30 cellular contexts compared by ENCODE assay signal in the genomic region with DNA sequence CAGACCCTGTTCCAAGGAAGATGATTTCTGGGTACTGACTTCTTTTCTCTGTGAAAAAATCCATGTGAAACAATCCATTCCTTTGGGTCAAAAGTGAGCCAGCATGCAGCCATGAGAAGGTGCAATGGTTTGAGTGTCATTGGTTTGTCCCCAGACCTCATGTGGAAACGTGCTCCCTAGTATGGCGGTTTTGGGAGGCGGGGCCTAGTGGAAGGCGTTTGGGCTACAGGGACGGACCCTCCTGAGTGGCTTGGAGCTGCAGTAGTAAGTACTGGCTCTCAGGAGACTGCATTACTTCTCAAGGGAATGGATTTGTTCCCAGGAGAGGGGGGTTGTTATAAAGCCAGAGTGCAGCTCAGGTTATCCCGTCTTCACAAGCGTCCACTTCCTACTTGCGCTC.
"Had no signal": no experiment of that assay in that cellular context is flagged by ENCODE, and none has a peak within 500 bp of the region (broad histone marks: within the 10 kb centered on the region; RNA-seq: fewer than 3 reads in every experiment).

No MANE protein-coding gene starts in this region.

- H3K27ac Mint-ChIP-seq: naive thymus-derived CD8-positive, alpha-beta T cell; natural killer cell treated with Interleukin-12 subunit alpha and Interleukin-12 subunit beta and Interleukin-15 and Interleukin-18, amount 100 ng/mL, for 72 hours; nephron progenitor cell; progenitor cell of endocrine pancreas; stimulated activated effector memory CD8-positive, alpha-beta T cell treated with anti-CD3 and anti-CD28 coated beads, Interleukin-12 subunit alpha, Interleukin-12 subunit beta, amount 100 ng/mL, for 72 hours; stimulated activated naive B cell treated with anti-CD40 and anti-IgM and Interleukin-4, amounts not matched to agents 10 μg/mL and 1 μg/mL and 100 μg/mL, for 72 hours; stimulated activated naive CD8-positive, alpha-beta T cell treated with anti-CD3 and anti-CD28 coated beads, Interleukin-15, Interleukin-2, amounts not matched to agents 100 ng/mL and 50 ng/mL, for 24 hours had no signal

- H3K27me3 Mint-ChIP-seq: naive thymus-derived CD8-positive, alpha-beta T cell; natural killer cell treated with Interleukin-12 subunit alpha and Interleukin-12 subunit beta and Interleukin-15 and Interleukin-18, amount 100 ng/mL, for 72 hours; progenitor cell of endocrine pancreas; stimulated activated naive B cell treated with anti-CD40 and anti-IgM and Interleukin-4, amounts not matched to agents 10 μg/mL and 1 μg/mL and 100 μg/mL, for 72 hours; stimulated activated naive CD8-positive, alpha-beta T cell treated with anti-CD3 and anti-CD28 coated beads, Interleukin-15, Interleukin-2, amounts not matched to agents 100 ng/mL and 50 ng/mL, for 24 hours had no signal

- H3K4me1 ChIP-seq: parathyroid adenoma, psoas muscle, right lobe of liver had no signal

- H3K9me3 Mint-ChIP-seq: naive thymus-derived CD8-positive, alpha-beta T cell; natural killer cell treated with Interleukin-12 subunit alpha and Interleukin-12 subunit beta and Interleukin-15 and Interleukin-18, amount 100 ng/mL, for 72 hours; nephron progenitor cell; neural crest cell; stimulated activated effector memory CD8-positive, alpha-beta T cell treated with anti-CD3 and anti-CD28 coated beads, Interleukin-12 subunit alpha, Interleukin-12 subunit beta, amount 100 ng/mL, for 72 hours; stimulated activated naive B cell treated with anti-CD40 and anti-IgM and Interleukin-4, amounts not matched to agents 10 μg/mL and 1 μg/mL and 100 μg/mL, for 72 hours; stimulated activated naive CD8-positive, alpha-beta T cell treated with anti-CD3 and anti-CD28 coated beads, Interleukin-15, Interleukin-2, amounts not matched to agents 100 ng/mL and 50 ng/mL, for 24 hours had no signal

- FAIRE-seq: small intestine, urothelium cell line had no signal

- H3K27me3 ChIP-seq: neutrophil, ovary, right lobe of liver, sigmoid colon, stomach, thyroid gland, tibial nerve, upper lobe of left lung, vagina had no signal

- DNase-seq: naive thymus-derived CD8-positive, alpha-beta T cell; nephron progenitor cell; nucleus accumbens; ovary; right cardiac atrium; right lobe of liver; sigmoid colon; small intestine; stimulated activated CD4-positive, alpha-beta T cell treated with anti-CD3 and anti-CD28 coated beads, Interleukin-15, amount 100 ng/mL, for 24 hours; stimulated activated CD4-positive, alpha-beta T cell treated with anti-CD3 and anti-CD28 coated beads, Interleukin-2, amount 100 ng/mL, for 24 hours; stimulated activated CD4-positive, alpha-beta T cell treated with anti-CD3 and anti-CD28 coated beads, Interleukin-2, amount 100 ng/mL, for 48 hours; stimulated activated CD4-positive, alpha-beta T cell treated with anti-CD3 and anti-CD28 coated beads, Interleukin-4, amount 100 ng/mL, for 24 hours; stimulated activated naive B cell treated with anti-CD40 and anti-IgM and Interleukin-4, amounts not matched to agents 10 μg/mL and 1 μg/mL and 100 μg/mL, for 72 hours; stimulated activated naive CD4-positive, alpha-beta T cell treated with Interleukin-2 at 50 U/mL for 16 hours; stomach; thyroid gland; trophoblast cell; upper lobe of left lung had no signal

- H3K4me3 ChIP-seq: ovary, psoas muscle, right lobe of liver, sigmoid colon, stomach, thoracic aorta, thyroid gland, tibial nerve, upper lobe of left lung, vagina had no signal

- H3K36me3 Mint-ChIP-seq: stimulated activated effector memory CD8-positive, alpha-beta T cell treated with anti-CD3 and anti-CD28 coated beads, Interleukin-12 subunit alpha, Interleukin-12 subunit beta, amount 100 ng/mL, for 72 hours had no signal

- H3K36me3 ChIP-seq: ovary had no signal

- H3K4me1 Mint-ChIP-seq: nephron progenitor cell; stimulated activated effector memory CD8-positive, alpha-beta T cell treated with anti-CD3 and anti-CD28 coated beads, Interleukin-12 subunit alpha, Interleukin-12 subunit beta, amount 100 ng/mL, for 72 hours; stimulated activated naive B cell treated with anti-CD40 and anti-IgM and Interleukin-4, amounts not matched to agents 10 μg/mL and 1 μg/mL and 100 μg/mL, for 72 hours had no signal

- H3K27ac ChIP-seq: neutrophil, ovary, parathyroid adenoma, psoas muscle, right lobe of liver, sigmoid colon, stomach, thoracic aorta, thyroid gland, tibial nerve, upper lobe of left lung, vagina had no signal

- H3K4me3 Mint-ChIP-seq: naive thymus-derived CD8-positive, alpha-beta T cell; natural killer cell treated with Interleukin-12 subunit alpha and Interleukin-12 subunit beta and Interleukin-15 and Interleukin-18, amount 100 ng/mL, for 72 hours; nephron progenitor cell; neural crest cell; stimulated activated effector memory CD8-positive, alpha-beta T cell treated with anti-CD3 and anti-CD28 coated beads, Interleukin-12 subunit alpha, Interleukin-12 subunit beta, amount 100 ng/mL, for 72 hours; stimulated activated naive B cell treated with anti-CD40 and anti-IgM and Interleukin-4, amounts not matched to agents 10 μg/mL and 1 μg/mL and 100 μg/mL, for 72 hours; stimulated activated naive CD8-positive, alpha-beta T cell treated with anti-CD3 and anti-CD28 coated beads, Interleukin-15, Interleukin-2, amounts not matched to agents 100 ng/mL and 50 ng/mL, for 24 hours had no signal

- H3K9me3 ChIP-seq: neutrophil, ovary, psoas muscle, right lobe of liver, sigmoid colon, stomach, thoracic aorta, thyroid gland, tibial nerve, upper lobe of left lung, vagina had no signal

- H3K9ac ChIP-seq: parathyroid adenoma had no signal
